2 cellular contexts compared by ENCODE assay signal in the genomic region with DNA sequence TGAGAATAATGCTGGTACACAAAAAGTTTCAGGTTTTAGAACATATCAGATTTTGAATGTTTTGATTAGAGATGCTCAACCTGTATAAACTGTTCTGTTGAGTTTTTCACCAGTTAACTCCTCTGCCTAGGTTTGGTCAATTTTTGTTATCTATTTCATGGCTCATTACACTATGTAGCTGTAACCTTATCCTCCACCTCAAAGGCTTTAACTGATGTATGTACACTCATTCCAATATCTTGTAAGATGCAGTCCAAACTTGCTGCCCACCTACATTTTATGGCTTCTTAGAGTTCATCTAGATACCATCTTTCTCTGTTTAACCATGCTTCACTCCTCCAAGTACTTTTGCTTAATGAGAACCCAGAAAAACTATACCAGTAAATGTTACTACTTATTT.
A peak's percentile ranks its signal among the peaks of the same experiment; 100 is the strongest.
TF ChIP-seq lines count a peak whose summit lies in the region.

No MANE protein-coding gene starts in this region.

TF ChIP-seq in HEK293, 187 proteins besides CTCF, POLR2A, EP300 and RAD21 (continues in another document):
- TF ChIP-seq, protein P1, sequence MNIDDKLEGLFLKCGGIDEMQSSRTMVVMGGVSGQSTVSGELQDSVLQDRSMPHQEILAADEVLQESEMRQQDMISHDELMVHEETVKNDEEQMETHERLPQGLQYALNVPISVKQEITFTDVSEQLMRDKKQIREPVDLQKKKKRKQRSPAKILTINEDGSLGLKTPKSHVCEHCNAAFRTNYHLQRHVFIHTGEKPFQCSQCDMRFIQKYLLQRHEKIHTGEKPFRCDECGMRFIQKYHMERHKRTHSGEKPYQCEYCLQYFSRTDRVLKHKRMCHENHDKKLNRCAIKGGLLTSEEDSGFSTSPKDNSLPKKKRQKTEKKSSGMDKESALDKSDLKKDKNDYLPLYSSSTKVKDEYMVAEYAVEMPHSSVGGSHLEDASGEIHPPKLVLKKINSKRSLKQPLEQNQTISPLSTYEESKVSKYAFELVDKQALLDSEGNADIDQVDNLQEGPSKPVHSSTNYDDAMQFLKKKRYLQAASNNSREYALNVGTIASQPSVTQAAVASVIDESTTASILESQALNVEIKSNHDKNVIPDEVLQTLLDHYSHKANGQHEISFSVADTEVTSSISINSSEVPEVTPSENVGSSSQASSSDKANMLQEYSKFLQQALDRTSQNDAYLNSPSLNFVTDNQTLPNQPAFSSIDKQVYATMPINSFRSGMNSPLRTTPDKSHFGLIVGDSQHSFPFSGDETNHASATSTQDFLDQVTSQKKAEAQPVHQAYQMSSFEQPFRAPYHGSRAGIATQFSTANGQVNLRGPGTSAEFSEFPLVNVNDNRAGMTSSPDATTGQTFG (tag by site-specific recombination; IDR thresholded peaks at IDR 0.05; ENCODE audit: borderline replicate concordance): no peak
- no peak for TF ChIP-seq ZNF350 (tag by site-specific recombination; IDR thresholded peaks at IDR 0.05)
- TF ChIP-seq ZNF2 (tag by site-specific recombination; IDR thresholded peaks at IDR 0.05): no peak
- TF ChIP-seq KLF9 (tag by site-specific recombination; IDR thresholded peaks at IDR 0.05; ENCODE audit: low read depth): no peak
- TF ChIP-seq ZNF16 (tag by site-specific recombination; IDR thresholded peaks at IDR 0.05; ENCODE audit: low read depth): no peak
- TF ChIP-seq, protein P2, sequence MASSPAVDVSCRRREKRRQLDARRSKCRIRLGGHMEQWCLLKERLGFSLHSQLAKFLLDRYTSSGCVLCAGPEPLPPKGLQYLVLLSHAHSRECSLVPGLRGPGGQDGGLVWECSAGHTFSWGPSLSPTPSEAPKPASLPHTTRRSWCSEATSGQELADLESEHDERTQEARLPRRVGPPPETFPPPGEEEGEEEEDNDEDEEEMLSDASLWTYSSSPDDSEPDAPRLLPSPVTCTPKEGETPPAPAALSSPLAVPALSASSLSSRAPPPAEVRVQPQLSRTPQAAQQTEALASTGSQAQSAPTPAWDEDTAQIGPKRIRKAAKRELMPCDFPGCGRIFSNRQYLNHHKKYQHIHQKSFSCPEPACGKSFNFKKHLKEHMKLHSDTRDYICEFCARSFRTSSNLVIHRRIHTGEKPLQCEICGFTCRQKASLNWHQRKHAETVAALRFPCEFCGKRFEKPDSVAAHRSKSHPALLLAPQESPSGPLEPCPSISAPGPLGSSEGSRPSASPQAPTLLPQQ (tag by site-specific recombination; IDR thresholded peaks at IDR 0.05): no peak
- TF ChIP-seq ZNF114 (tag by site-specific recombination; IDR thresholded peaks at IDR 0.05): no peak
- no peak for TF ChIP-seq ZNF548 (tag by site-specific recombination; IDR thresholded peaks at IDR 0.05)
- no peak for TF ChIP-seq ZNF202 (tag by site-specific recombination; IDR thresholded peaks at IDR 0.05; ENCODE audit: borderline replicate concordance)
- peak; percentile 31; the same call in 1 of the 2 replicates for TF ChIP-seq ZSCAN30 (tag by site-specific recombination; IDR thresholded peaks at IDR 0.05)
- TF ChIP-seq, protein P3, sequence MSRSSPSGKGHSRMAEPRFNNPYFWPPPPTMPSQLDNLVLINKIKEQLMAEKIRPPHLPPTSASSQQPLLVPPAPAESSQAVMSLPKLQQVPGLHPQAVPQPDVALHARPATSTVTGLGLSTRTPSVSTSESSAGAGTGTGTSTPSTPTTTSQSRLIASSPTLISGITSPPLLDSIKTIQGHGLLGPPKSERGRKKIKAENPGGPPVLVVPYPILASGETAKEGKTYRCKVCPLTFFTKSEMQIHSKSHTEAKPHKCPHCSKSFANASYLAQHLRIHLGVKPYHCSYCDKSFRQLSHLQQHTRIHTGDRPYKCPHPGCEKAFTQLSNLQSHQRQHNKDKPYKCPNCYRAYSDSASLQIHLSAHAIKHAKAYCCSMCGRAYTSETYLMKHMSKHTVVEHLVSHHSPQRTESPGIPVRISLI (tag by site-specific recombination; IDR thresholded peaks at IDR 0.05): no peak
- TF ChIP-seq, protein P4, sequence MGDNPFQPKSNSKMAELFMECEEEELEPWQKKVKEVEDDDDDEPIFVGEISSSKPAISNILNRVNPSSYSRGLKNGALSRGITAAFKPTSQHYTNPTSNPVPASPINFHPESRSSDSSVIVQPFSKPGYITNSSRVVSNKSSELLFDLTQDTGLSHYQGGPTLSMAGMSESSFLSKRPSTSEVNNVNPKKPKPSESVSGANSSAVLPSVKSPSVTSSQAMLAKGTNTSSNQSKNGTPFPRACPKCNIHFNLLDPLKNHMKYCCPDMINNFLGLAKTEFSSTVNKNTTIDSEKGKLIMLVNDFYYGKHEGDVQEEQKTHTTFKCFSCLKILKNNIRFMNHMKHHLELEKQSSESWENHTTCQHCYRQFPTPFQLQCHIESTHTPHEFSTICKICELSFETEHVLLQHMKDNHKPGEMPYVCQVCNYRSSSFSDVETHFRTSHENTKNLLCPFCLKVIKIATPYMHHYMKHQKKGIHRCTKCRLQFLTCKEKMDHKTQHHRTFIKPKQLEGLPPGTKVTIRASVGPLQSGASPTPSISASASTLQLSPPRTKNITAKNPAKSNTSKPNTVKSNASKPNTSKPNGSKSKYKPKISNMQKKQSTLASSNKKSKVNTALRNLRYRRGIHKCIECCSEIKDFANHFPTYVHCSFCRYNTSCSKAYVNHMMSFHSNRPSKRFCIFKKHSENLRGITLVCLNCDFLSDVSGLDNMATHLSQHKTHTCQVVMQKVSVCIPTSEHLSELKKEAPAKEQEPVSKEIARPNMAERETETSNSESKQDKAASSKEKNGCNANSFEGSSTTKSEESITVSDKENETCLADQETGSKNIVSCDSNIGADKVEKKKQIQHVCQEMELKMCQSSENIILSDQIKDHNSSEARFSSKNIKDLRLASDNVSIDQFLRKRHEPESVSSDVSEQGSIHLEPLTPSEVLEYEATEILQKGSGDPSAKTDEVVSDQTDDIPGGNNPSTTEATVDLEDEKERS (tag by site-specific recombination; IDR thresholded peaks at IDR 0.05): no peak
- no peak for TF ChIP-seq ZNF175 (tag by site-specific recombination; IDR thresholded peaks at IDR 0.05)
- TF ChIP-seq, protein P5, sequence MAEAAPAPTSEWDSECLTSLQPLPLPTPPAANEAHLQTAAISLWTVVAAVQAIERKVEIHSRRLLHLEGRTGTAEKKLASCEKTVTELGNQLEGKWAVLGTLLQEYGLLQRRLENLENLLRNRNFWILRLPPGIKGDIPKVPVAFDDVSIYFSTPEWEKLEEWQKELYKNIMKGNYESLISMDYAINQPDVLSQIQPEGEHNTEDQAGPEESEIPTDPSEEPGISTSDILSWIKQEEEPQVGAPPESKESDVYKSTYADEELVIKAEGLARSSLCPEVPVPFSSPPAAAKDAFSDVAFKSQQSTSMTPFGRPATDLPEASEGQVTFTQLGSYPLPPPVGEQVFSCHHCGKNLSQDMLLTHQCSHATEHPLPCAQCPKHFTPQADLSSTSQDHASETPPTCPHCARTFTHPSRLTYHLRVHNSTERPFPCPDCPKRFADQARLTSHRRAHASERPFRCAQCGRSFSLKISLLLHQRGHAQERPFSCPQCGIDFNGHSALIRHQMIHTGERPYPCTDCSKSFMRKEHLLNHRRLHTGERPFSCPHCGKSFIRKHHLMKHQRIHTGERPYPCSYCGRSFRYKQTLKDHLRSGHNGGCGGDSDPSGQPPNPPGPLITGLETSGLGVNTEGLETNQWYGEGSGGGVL (tag by site-specific recombination; IDR thresholded peaks at IDR 0.05): no peak

TF ChIP-seq in GM23338, 12 proteins besides CTCF, POLR2A, EP300 and RAD21 (continued from another document):
- TF ChIP-seq, protein P6, sequence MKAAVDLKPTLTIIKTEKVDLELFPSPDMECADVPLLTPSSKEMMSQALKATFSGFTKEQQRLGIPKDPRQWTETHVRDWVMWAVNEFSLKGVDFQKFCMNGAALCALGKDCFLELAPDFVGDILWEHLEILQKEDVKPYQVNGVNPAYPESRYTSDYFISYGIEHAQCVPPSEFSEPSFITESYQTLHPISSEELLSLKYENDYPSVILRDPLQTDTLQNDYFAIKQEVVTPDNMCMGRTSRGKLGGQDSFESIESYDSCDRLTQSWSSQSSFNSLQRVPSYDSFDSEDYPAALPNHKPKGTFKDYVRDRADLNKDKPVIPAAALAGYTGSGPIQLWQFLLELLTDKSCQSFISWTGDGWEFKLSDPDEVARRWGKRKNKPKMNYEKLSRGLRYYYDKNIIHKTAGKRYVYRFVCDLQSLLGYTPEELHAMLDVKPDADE (IDR thresholded peaks at IDR 0.05): no peak
- TF ChIP-seq CREB1 (CRISPR knock-in tag; IDR thresholded peaks at IDR 0.05; ENCODE audit: low read depth) (no peak), NANOG (IDR thresholded peaks at IDR 0.05; ENCODE audit: borderline replicate concordance) (no peak), ZNF114 (CRISPR knock-in tag; IDR thresholded peaks at IDR 0.05) (no peak), JUNB (IDR thresholded peaks at IDR 0.05; ENCODE audit: unreplicated experiment) (no peak), EZH2phosphoT487 (IDR thresholded peaks at IDR 0.05; ENCODE audit: unreplicated experiment) (no peak)
- TF ChIP-seq, protein P7, sequence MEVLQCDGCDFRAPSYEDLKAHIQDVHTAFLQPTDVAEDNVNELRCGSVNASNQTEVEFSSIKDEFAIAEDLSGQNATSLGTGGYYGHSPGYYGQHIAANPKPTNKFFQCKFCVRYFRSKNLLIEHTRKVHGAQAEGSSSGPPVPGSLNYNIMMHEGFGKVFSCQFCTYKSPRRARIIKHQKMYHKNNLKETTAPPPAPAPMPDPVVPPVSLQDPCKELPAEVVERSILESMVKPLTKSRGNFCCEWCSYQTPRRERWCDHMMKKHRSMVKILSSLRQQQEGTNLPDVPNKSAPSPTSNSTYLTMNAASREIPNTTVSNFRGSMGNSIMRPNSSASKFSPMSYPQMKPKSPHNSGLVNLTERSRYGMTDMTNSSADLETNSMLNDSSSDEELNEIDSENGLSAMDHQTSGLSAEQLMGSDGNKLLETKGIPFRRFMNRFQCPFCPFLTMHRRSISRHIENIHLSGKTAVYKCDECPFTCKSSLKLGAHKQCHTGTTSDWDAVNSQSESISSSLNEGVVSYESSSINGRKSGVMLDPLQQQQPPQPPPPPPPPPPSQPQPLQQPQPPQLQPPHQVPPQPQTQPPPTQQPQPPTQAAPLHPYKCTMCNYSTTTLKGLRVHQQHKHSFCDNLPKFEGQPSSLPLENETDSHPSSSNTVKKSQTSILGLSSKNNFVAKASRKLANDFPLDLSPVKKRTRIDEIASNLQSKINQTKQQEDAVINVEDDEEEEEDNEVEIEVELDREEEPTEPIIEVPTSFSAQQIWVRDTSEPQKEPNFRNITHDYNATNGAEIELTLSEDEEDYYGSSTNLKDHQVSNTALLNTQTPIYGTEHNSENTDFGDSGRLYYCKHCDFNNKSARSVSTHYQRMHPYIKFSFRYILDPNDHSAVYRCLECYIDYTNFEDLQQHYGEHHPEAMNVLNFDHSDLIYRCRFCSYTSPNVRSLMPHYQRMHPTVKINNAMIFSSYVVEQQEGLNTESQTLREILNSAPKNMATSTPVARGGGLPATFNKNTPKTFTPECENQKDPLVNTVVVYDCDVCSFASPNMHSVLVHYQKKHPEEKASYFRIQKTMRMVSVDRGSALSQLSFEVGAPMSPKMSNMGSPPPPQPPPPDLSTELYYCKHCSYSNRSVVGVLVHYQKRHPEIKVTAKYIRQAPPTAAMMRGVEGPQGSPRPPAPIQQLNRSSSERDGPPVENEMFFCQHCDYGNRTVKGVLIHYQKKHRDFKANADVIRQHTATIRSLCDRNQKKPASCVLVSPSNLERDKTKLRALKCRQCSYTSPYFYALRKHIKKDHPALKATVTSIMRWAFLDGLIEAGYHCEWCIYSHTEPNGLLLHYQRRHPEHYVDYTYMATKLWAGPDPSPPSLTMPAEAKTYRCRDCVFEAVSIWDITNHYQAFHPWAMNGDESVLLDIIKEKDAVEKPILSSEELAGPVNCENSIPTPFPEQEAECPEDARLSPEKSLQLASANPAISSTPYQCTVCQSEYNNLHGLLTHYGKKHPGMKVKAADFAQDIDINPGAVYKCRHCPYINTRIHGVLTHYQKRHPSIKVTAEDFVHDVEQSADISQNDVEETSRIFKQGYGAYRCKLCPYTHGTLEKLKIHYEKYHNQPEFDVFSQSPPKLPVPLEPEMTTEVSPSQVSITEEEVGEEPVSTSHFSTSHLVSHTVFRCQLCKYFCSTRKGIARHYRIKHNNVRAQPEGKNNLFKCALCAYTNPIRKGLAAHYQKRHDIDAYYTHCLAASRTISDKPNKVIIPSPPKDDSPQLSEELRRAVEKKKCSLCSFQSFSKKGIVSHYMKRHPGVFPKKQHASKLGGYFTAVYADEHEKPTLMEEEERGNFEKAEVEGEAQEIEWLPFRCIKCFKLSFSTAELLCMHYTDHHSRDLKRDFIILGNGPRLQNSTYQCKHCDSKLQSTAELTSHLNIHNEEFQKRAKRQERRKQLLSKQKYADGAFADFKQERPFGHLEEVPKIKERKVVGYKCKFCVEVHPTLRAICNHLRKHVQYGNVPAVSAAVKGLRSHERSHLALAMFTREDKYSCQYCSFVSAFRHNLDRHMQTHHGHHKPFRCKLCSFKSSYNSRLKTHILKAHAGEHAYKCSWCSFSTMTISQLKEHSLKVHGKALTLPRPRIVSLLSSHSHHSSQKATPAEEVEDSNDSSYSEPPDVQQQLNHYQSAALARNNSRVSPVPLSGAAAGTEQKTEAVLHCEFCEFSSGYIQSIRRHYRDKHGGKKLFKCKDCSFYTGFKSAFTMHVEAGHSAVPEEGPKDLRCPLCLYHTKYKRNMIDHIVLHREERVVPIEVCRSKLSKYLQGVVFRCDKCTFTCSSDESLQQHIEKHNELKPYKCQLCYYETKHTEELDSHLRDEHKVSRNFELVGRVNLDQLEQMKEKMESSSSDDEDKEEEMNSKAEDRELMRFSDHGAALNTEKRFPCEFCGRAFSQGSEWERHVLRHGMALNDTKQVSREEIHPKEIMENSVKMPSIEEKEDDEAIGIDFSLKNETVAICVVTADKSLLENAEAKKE (CRISPR knock-in tag; IDR thresholded peaks at IDR 0.05): no peak
- TF ChIP-seq, protein P8, sequence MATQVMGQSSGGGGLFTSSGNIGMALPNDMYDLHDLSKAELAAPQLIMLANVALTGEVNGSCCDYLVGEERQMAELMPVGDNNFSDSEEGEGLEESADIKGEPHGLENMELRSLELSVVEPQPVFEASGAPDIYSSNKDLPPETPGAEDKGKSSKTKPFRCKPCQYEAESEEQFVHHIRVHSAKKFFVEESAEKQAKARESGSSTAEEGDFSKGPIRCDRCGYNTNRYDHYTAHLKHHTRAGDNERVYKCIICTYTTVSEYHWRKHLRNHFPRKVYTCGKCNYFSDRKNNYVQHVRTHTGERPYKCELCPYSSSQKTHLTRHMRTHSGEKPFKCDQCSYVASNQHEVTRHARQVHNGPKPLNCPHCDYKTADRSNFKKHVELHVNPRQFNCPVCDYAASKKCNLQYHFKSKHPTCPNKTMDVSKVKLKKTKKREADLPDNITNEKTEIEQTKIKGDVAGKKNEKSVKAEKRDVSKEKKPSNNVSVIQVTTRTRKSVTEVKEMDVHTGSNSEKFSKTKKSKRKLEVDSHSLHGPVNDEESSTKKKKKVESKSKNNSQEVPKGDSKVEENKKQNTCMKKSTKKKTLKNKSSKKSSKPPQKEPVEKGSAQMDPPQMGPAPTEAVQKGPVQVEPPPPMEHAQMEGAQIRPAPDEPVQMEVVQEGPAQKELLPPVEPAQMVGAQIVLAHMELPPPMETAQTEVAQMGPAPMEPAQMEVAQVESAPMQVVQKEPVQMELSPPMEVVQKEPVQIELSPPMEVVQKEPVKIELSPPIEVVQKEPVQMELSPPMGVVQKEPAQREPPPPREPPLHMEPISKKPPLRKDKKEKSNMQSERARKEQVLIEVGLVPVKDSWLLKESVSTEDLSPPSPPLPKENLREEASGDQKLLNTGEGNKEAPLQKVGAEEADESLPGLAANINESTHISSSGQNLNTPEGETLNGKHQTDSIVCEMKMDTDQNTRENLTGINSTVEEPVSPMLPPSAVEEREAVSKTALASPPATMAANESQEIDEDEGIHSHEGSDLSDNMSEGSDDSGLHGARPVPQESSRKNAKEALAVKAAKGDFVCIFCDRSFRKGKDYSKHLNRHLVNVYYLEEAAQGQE (IDR thresholded peaks at IDR 0.05; ENCODE audit: unreplicated experiment): no peak
